1 cellular context compared by ENCODE assay signal in genomic region chr1:244113532-244114320, GRCh38.
A peak's percentile ranks its signal among the peaks of the same experiment; 100 is the strongest.
TF ChIP-seq lines count a peak whose summit lies in the region.

No MANE protein-coding gene starts in this region.

TF ChIP-seq in SK-N-SH, 30 proteins besides CTCF, POLR2A, EP300 and RAD21 (continued from another document):
- TF ChIP-seq REST (IDR thresholded peaks at IDR 0.05; ENCODE audit: low read depth, low read length) (no peak), FOSL2 (IDR thresholded peaks at IDR 0.05; ENCODE audit: borderline replicate concordance, low read depth) (peak; percentile 97), USF2 (IDR thresholded peaks at IDR 0.05; ENCODE audit: borderline replicate concordance, low read depth, low read length) (no peak), SIN3A (IDR thresholded peaks at IDR 0.05; ENCODE audit: borderline replicate concordance, low read depth, low read length) (no peak), MEF2A (IDR thresholded peaks at IDR 0.05; ENCODE audit: borderline replicate concordance, low read depth) (peak; percentile 93), JUND (IDR thresholded peaks at IDR 0.05) (peak; percentile 99), IRF3 (IDR thresholded peaks at IDR 0.05; ENCODE audit: low read depth, low read length) (no peak), POLR2AphosphoS5 (IDR thresholded peaks at IDR 0.05; ENCODE audit: low read depth, low read length) (peak; percentile 90), PBX3 (IDR thresholded peaks at IDR 0.05) (peak; percentile 96), MXI1 (IDR thresholded peaks at IDR 0.05; ENCODE audit: low read depth, low read length) (no peak), CHD2 (IDR thresholded peaks at IDR 0.05; ENCODE audit: low read length, partially characterized antibody) (no peak), EZH2phosphoT487 (IDR thresholded peaks at IDR 0.05; ENCODE audit: borderline replicate concordance, low read depth) (no peak), FOXM1 (IDR thresholded peaks at IDR 0.05; ENCODE audit: low read depth) (peak; percentile 97), ZBTB33 (IDR thresholded peaks at IDR 0.05; ENCODE audit: borderline replicate concordance, low read depth) (peak; percentile 85), TCF12 (IDR thresholded peaks at IDR 0.05) (peak; percentile 98), YY1 (IDR thresholded peaks at IDR 0.05; ENCODE audit: low read depth) (peak; percentile 38; the same call in 1 of the 2 replicates), SMC3 (IDR thresholded peaks at IDR 0.05; ENCODE audit: low read depth, low read length) (no peak), TEAD4 (IDR thresholded peaks at IDR 0.05; ENCODE audit: borderline replicate concordance, insufficient read depth) (peak; percentile 99), GATA2 (CRISPR knock-in tag; IDR thresholded peaks at IDR 0.05) (no peak)
